In the genomic region with DNA sequence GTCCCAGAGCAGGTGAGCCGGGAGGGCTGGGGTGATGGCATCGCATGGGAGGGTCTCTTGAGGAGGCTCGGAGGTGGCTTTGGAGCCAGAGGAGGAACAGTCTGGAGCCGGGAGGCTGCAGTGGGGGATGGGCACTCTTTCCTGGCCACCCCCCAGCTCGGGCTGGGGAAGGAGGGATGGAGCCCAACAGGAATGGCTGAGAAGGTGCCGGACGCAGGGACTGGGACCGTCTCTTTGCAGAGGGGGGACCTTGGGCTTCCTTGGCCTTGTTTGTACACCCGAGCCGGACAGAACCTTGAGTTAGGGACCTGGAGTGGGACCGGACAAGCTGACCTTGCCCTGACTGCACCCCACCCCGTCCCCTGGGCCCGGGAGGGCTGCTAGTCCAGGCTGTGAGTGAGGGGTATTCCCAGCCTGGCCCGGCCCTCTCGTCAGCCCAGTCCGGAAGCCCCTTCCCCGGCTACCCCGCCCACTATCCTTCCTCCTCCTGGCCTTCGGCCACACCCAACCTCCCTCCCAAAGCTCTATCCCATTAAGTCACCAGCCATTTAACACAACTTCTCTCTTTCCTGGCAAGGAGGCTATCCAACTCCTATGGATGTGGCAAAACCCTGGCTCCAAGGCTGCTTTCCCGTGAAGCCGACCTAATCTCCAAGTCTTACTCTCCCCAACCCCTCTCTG, we compare ENCODE assay signal across 1 cellular context.
TF ChIP-seq lines count a peak whose summit lies in the region.

No MANE protein-coding gene starts in this region.

TF ChIP-seq in WTC11, 78 proteins besides CTCF, POLR2A, EP300 and RAD21 (continued from another document):
- TF ChIP-seq ERG (CRISPR knock-in tag; IDR thresholded peaks at IDR 0.05) (no peak), PRDM15 (CRISPR knock-in tag; IDR thresholded peaks at IDR 0.05) (no peak), ATF1 (CRISPR knock-in tag; IDR thresholded peaks at IDR 0.05) (no peak)
